1 cellular context compared by ENCODE assay signal in genomic region chr17:28953444-28954118, GRCh38.
TF ChIP-seq lines count a peak whose summit lies in the region.

No MANE protein-coding gene starts in this region.

TF ChIP-seq in HepG2, 621 proteins besides CTCF, POLR2A, EP300 and RAD21 (continues in another document):
- TF ChIP-seq ATF3 (CRISPR knock-in tag; IDR thresholded peaks at IDR 0.05) (no peak), MTA1 (CRISPR knock-in tag; IDR thresholded peaks at IDR 0.05; ENCODE audit: borderline replicate concordance) (no peak), ZBTB7A (CRISPR knock-in tag; IDR thresholded peaks at IDR 0.05) (peak; percentile 69; the same call in 1 of the 2 replicates), TFAP4 (IDR thresholded peaks at IDR 0.05; ENCODE audit: borderline replicate concordance, low read depth) (no peak), TMF1 (CRISPR knock-in tag; IDR thresholded peaks at IDR 0.05; ENCODE audit: low read depth) (no peak), ZNF224 (CRISPR knock-in tag; IDR thresholded peaks at IDR 0.05) (no peak), SMC3 (IDR thresholded peaks at IDR 0.05; ENCODE audit: low read length) (peak; percentile 43), KDM2A (CRISPR knock-in tag; IDR thresholded peaks at IDR 0.05; ENCODE audit: borderline replicate concordance, low read depth) (peak; percentile 26; the same call in 1 of the 2 replicates), PRDM4 (CRISPR knock-in tag; IDR thresholded peaks at IDR 0.05; ENCODE audit: borderline replicate concordance) (no peak), ZNF251 (CRISPR knock-in tag; IDR thresholded peaks at IDR 0.05) (no peak), ZNF350 (CRISPR knock-in tag; IDR thresholded peaks at IDR 0.05; ENCODE audit: borderline replicate concordance, low read depth) (0 out of 2 replicates have a peak, but pooled peaks have one; percentile 23), EHMT2 (IDR thresholded peaks at IDR 0.05; ENCODE audit: borderline replicate concordance, low read depth, low read length) (0 out of 2 replicates have a peak, but pooled peaks have one; percentile 16), NAIF1 (CRISPR knock-in tag; IDR thresholded peaks at IDR 0.05; ENCODE audit: borderline replicate concordance) (no peak), MIER2 (CRISPR knock-in tag; IDR thresholded peaks at IDR 0.05) (peak; percentile 91), TFDP2 (CRISPR knock-in tag; IDR thresholded peaks at IDR 0.05) (no peak), ZNF724P (CRISPR knock-in tag; IDR thresholded peaks at IDR 0.05; ENCODE audit: borderline replicate concordance) (no peak), FOXK1 (CRISPR knock-in tag; IDR thresholded peaks at IDR 0.05; ENCODE audit: borderline replicate concordance, low read depth) (no peak), KLF12 (CRISPR knock-in tag; IDR thresholded peaks at IDR 0.05; ENCODE audit: borderline replicate concordance) (no peak), NCOR1 (IDR thresholded peaks at IDR 0.05; ENCODE audit: borderline replicate concordance, low read length) (no peak), ZFP90 (CRISPR knock-in tag; IDR thresholded peaks at IDR 0.05; ENCODE audit: borderline replicate concordance) (no peak), HNRNPUL1 (IDR thresholded peaks at IDR 0.05; ENCODE audit: low read depth, low read length) (no peak), SCMH1 (CRISPR knock-in tag; IDR thresholded peaks at IDR 0.05; ENCODE audit: borderline replicate concordance) (no peak), SRY (CRISPR knock-in tag; IDR thresholded peaks at IDR 0.05) (no peak), HOXA5 (CRISPR knock-in tag; IDR thresholded peaks at IDR 0.05) (no peak), BCL3 (CRISPR knock-in tag; IDR thresholded peaks at IDR 0.05) (no peak), KMT2B (CRISPR knock-in tag; IDR thresholded peaks at IDR 0.05) (no peak), SOX5 (CRISPR knock-in tag; IDR thresholded peaks at IDR 0.05; ENCODE audit: borderline replicate concordance) (no peak), PITX1 (CRISPR knock-in tag; IDR thresholded peaks at IDR 0.05) (no peak), SMYD3 (CRISPR knock-in tag; IDR thresholded peaks at IDR 0.05) (no peak), NFIC (IDR thresholded peaks at IDR 0.05; ENCODE audit: low read length) (no peak), MXI1 (IDR thresholded peaks at IDR 0.05; ENCODE audit: borderline replicate concordance, low read depth, low read length) (no peak), ZNF550 (CRISPR knock-in tag; IDR thresholded peaks at IDR 0.05; ENCODE audit: borderline replicate concordance) (0 out of 2 replicates have a peak, but pooled peaks have one; percentile 48), ELF4 (CRISPR knock-in tag; IDR thresholded peaks at IDR 0.05; ENCODE audit: borderline replicate concordance) (no peak), STAG1 (CRISPR knock-in tag; IDR thresholded peaks at IDR 0.05) (peak; percentile 34), REST (IDR thresholded peaks at IDR 0.05; ENCODE audit: borderline replicate concordance in 1 of 2, low read depth in 1 of 2, low read length in 2 of 2) (peak; percentile 40 to 90), IRX3 (CRISPR knock-in tag; IDR thresholded peaks at IDR 0.05; ENCODE audit: borderline replicate concordance, low read depth) (no peak), KDM5A (IDR thresholded peaks at IDR 0.05; ENCODE audit: borderline replicate concordance, low read length) (no peak), ATF7-NPFF (CRISPR knock-in tag; IDR thresholded peaks at IDR 0.05; ENCODE audit: low read depth) (no peak), THAP11 (CRISPR knock-in tag; IDR thresholded peaks at IDR 0.05) (peak; percentile 68), SALL1 (CRISPR knock-in tag; IDR thresholded peaks at IDR 0.05) (peak; percentile 24; the same call in 1 of the 2 replicates), ZNF543 (CRISPR knock-in tag; IDR thresholded peaks at IDR 0.05) (no peak), ZNF407 (CRISPR knock-in tag; IDR thresholded peaks at IDR 0.05; ENCODE audit: not compliant biosample characterization) (no peak), ZNF574 (CRISPR knock-in tag; IDR thresholded peaks at IDR 0.05) (0 out of 2 replicates have a peak, but pooled peaks have one; percentile 31)
